Comparison of ENCODE assay signal across 16 cellular contexts in the genomic region with DNA sequence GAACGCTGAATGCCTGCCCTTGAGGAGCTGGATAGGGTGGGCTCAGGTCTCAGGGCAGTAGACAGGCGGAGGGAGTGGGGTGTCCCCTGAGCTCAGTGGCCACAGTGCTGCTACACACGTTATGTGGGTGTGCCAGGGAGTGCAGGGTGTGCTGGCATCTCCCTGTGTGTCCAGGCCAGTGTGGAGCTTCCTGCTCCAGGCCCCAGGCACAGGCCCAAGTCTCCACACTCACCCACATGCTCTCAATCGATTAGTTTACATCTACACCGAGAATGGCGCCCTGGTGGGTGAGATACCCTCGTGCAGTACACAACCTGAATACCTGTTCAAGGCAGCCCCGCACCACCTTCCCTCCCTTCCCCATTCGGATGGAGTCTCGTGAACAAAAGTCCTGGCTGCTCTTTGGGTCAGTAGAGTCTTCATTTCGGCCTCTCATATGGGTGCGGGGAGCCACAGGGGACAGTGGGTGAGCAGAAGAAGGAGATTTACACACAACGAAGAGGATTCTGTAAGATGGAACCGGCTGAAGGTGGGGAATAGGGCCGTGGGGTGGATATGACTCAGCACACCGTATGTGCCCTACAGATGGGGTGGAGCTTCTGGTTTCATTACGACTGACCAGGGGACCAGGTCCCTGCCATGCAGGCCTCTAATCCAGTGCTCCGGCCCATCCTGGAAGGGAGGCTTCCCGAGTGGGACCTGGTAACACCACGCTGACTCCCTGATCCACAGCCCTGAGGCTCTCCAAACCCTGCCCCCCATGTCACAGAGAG.
DNase-seq lines count a peak whose midpoint lies in the region; ATAC-seq and TF ChIP-seq lines count a peak whose summit lies in the region.
"Had no signal": no experiment of that assay in that cellular context is flagged by ENCODE, and none has a peak within 500 bp of the region (broad histone marks: within the 10 kb centered on the region; RNA-seq: fewer than 3 reads in every experiment).

No MANE protein-coding gene starts in this region.

- H3K4me1 ChIP-seq in thyroid gland: peaks cover 15 to 21% of the 10 kb centered on the region in 2 donors

- 92 to 93% methylated on average over 16 to 17 of the region's 20 CpGs for WGBS in thyroid gland, 2 donors

- no peak for TF ChIP-seq CTCF in mesothelial cell of epicardium (IDR thresholded peaks at IDR 0.05; ENCODE audit: unreplicated experiment)
- TF ChIP-seq CTCF in thyroid gland (IDR thresholded peaks at IDR 0.05): no peak

- ATAC-seq in left ventricle myocardium superior (peak; percentile 7), Right ventricle myocardium inferior (no peak)
- peak; percentile 37 for ATAC-seq in activated T-helper 17 cell treated with anti-CD3 and anti-CD28 coated beads, Interleukin-2, amount 50 U/mL, for 72 hours (replicated peaks)
- ATAC-seq: activated T-cell treated with anti-CD3 and anti-CD28 coated beads, Interleukin-2, amount 50 U/mL, for 4 hours had no signal

- peak overlapping the region; percentile 7 for H3K27ac Mint-ChIP-seq in activated T-helper 17 cell treated with anti-CD3 and anti-CD28 coated beads, Interleukin-2, amount 50 U/mL, for 72 hours
- peak overlapping the region; percentile 82 for H3K27ac Mint-ChIP-seq in mesothelial cell of epicardium
- H3K27ac Mint-ChIP-seq: activated B cell treated with CpG ODN at 0.5 μM for 24 hours; dendritic cell treated with granulocyte-macrophage colony-stimulating factor and Interleukin-4, amounts not matched to agents 40 ng/mL and 50 ng/mL, for 4 days had no signal

- H3K27ac ChIP-seq in thyroid gland: peak overlapping the region in 2 of 3 donors; percentile 32 to 68

- TF ChIP-seq POLR2A in thyroid gland (IDR thresholded peaks at IDR 0.05): no peak

- H3K4me1 Mint-ChIP-seq in activated T-helper 17 cell treated with anti-CD3 and anti-CD28 coated beads, Interleukin-2, amount 50 U/mL, for 72 hours: peaks cover 6% of the 10 kb centered on the region
- H3K4me1 Mint-ChIP-seq in mesothelial cell of epicardium: peaks cover 34% of the 10 kb centered on the region
- H3K4me1 Mint-ChIP-seq: activated B cell treated with CpG ODN at 0.5 μM for 24 hours had no signal

- no peak overlapping the region for H3K4me3 ChIP-seq in thyroid gland (replicated peaks in 1 of 3)
- H3K4me3 ChIP-seq: testis had no signal

- intact Hi-C loops in left ventricle myocardium superior (cut with micrococcal nuclease) (no loop called here), Right ventricle myocardium inferior (cut with DNase I) (loop anchor here (2.0 to 5.0 kb wide), 2 partner anchors 41 to 93 kb away; a partner anchor contains a TSS), thyroid gland (cut with DNase I) (no loop called here)

- H3K27me3 ChIP-seq in thyroid gland: no peaks in the 10 kb centered on the region
- H3K27me3 ChIP-seq: testis had no signal

- H3K36me3 ChIP-seq in thyroid gland: no peaks in the 10 kb centered on the region

- no peaks in the 10 kb centered on the region for H3K9me3 Mint-ChIP-seq in activated T-helper 17 cell treated with anti-CD3 and anti-CD28 coated beads, Interleukin-2, amount 50 U/mL, for 72 hours
- H3K9me3 Mint-ChIP-seq in mesothelial cell of epicardium: no peaks in the 10 kb centered on the region
- H3K9me3 Mint-ChIP-seq: activated B cell treated with CpG ODN at 0.5 μM for 24 hours; activated T-cell treated with anti-CD3 and anti-CD28 coated beads, Interleukin-2, amount 50 U/mL, for 4 hours; dendritic cell treated with granulocyte-macrophage colony-stimulating factor and Interleukin-4, amounts not matched to agents 40 ng/mL and 50 ng/mL, for 4 days had no signal

- H3K4me3 Mint-ChIP-seq in activated T-helper 17 cell treated with anti-CD3 and anti-CD28 coated beads, Interleukin-2, amount 50 U/mL, for 72 hours: no peak overlapping the region
- H3K4me3 Mint-ChIP-seq in mesothelial cell of epicardium: no peak overlapping the region
- H3K4me3 Mint-ChIP-seq: activated B cell treated with CpG ODN at 0.5 μM for 24 hours; activated T-cell treated with anti-CD3 and anti-CD28 coated beads, Interleukin-2, amount 50 U/mL, for 4 hours; dendritic cell treated with granulocyte-macrophage colony-stimulating factor and Interleukin-4, amounts not matched to agents 40 ng/mL and 50 ng/mL, for 4 days had no signal

- no peaks in the 10 kb centered on the region for H3K36me3 Mint-ChIP-seq in activated T-helper 17 cell treated with anti-CD3 and anti-CD28 coated beads, Interleukin-2, amount 50 U/mL, for 72 hours (ENCODE audit: low read depth)
- no peaks in the 10 kb centered on the region for H3K36me3 Mint-ChIP-seq in mesothelial cell of epicardium

- no peaks in the 10 kb centered on the region for H3K27me3 Mint-ChIP-seq in activated T-helper 17 cell treated with anti-CD3 and anti-CD28 coated beads, Interleukin-2, amount 50 U/mL, for 72 hours
- no peaks in the 10 kb centered on the region for H3K27me3 Mint-ChIP-seq in mesothelial cell of epicardium (ENCODE audit: low read depth)

- no peaks in the 10 kb centered on the region for H3K9me3 ChIP-seq in thyroid gland
- H3K9me3 ChIP-seq: testis had no signal

- no peak for DNase-seq in left ventricle myocardium superior
- no peak for DNase-seq in Right ventricle myocardium inferior (ENCODE audit: missing footprints)
- no peak for DNase-seq in mesothelial cell of epicardium (ENCODE audit: low spot score in 2 of 2, unreplicated experiment in 2 of 2)
- no peak for DNase-seq in thyroid gland
- DNase-seq in stimulated activated CD8-positive, alpha-beta memory T cell treated with anti-CD3 and anti-CD28 coated beads, Interleukin-4, amount 100 ng/mL, for 48 hours: no peak
- DNase-seq in NCI-H2227 treated with DMSO at 0.1 percent for 48 hours (lab: John Stamatoyannopoulos, UW): no peak
- no peak for DNase-seq in AG08396 (ENCODE audit: low spot score)
- DNase-seq: activated B cell treated with CpG ODN at 0.5 μM for 24 hours; activated T-cell treated with anti-CD3 and anti-CD28 coated beads, Interleukin-2, amount 50 U/mL, for 4 hours; amniotic stem cell; H7; occipital lobe; SW 1271; testis had no signal
